Comparison of ENCODE assay signal across 10 cellular contexts in the genomic region with DNA sequence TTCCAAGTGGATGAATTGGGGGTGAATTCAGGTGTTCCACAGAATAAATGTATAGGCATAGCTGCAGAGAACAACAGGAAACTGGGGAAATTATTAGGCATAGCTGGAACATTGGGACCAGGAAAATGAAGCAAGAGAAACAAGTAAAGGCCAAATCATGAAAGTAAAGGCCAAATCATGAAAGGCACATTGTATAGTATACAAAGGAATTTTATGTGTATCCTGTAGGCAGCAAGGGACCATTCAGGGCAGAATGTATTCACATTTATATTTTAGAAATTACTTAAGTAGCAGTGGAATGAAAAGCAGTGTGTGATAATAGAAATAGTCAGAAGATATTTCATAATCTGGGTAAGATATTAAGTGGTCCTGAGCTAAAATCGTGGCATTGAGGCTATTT.
"Had no signal": no experiment of that assay in that cellular context is flagged by ENCODE, and none has a peak within 500 bp of the region (broad histone marks: within the 10 kb centered on the region; RNA-seq: fewer than 3 reads in every experiment).

No MANE protein-coding gene starts in this region.

- H3K36me3 Mint-ChIP-seq: mesothelial cell of epicardium had no signal

- H3K9ac ChIP-seq: neural progenitor cell had no signal

- DNase-seq: activated CD4-positive, alpha-beta T cell treated with anti-CD3 and anti-CD28 coated beads for 1 hour; activated CD8-positive, alpha-beta memory T cell treated with anti-CD3 and anti-CD28 coated beads for 24 hours; activated naive CD4-positive, alpha-beta T cell treated with anti-CD3 and anti-CD28 coated beads, Interleukin-2, amount 50 U/mL, for 16 hours; endodermal cell; hypothalamus; pancreas; stimulated activated CD4-positive, alpha-beta T cell treated with anti-CD3 and anti-CD28 coated beads, Interleukin-4, amount 100 ng/mL, for 24 hours; transverse colon had no signal

- H3K27ac ChIP-seq: neural progenitor cell, pancreas, transverse colon had no signal

- H3K4me3 ChIP-seq: neural progenitor cell, pancreas, transverse colon had no signal

- H3K9me3 ChIP-seq: pancreas, transverse colon had no signal

- H2AFZ ChIP-seq: neural progenitor cell had no signal

- H3K4me2 ChIP-seq: neural progenitor cell had no signal

- H3K9me3 Mint-ChIP-seq: endodermal cell, mesothelial cell of epicardium, neural progenitor cell had no signal

- H3K27ac Mint-ChIP-seq: endodermal cell, mesothelial cell of epicardium, neural progenitor cell had no signal

- H3K36me3 ChIP-seq: neural progenitor cell, pancreas, transverse colon had no signal

- ATAC-seq: pancreas had no signal

- H3K4me3 Mint-ChIP-seq: endodermal cell, mesothelial cell of epicardium, neural progenitor cell had no signal

- H3K27me3 ChIP-seq: neural progenitor cell, pancreas, transverse colon had no signal
